Comparison of ENCODE assay signal across 7 cellular contexts in the genomic region with DNA sequence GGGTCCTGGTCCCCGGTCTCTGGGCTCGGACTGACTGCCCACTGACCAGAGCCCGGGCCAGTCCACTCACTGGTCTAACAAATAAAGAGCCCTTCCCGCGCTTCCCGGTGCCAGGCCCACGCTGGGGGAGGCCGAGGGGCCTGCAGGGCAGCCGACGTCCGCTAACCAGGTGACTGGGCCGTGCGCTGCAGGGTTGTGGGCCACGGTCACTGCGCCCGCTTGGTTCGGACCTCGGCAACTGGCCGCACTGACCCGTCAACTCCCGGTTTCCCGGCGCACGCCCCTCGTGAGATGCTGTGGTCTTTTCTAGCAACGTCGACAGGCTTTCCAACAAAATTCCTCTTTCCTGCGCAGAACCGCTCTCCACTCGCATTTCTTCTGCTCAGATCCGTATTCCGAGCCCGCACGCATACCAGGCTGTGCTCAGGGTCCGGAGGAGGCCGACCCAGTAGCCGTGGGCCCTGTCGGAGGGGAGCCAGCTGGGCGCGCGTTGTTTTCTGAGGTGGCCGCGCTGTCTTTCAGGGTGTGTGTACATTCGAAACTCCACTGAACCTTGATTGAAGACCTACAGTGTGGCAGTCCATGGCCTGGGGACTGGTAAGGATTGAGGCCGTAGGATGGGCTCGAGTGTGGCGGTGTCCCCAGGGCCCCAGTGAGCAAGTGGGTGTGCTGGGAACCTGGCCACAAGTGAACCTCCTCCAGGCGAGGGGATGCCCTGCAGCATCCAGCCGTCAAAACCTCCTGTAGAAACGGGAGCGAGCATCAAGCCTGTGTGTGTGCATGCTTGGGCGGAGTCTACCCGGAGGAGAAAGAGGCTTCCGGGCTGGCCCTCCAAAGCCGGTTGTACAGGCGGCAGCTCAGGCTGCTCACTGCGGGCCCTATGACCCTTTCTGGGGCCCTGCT. TPM values are rescaled to one million over a fixed set of nuclear protein-coding genes. Genes with fewer than 3 reads are reported as not detected.
A peak's percentile ranks its signal among the peaks of the same experiment; 100 is the strongest.
DNase-seq lines count a peak whose midpoint lies in the region; ATAC-seq and TF ChIP-seq lines count a peak whose summit lies in the region.

No MANE protein-coding gene starts in this region.

- peaks cover 16 to 19% of the 10 kb centered on the region in 2 donors for H3K4me1 ChIP-seq in breast epithelium
- peaks cover 32% of the 10 kb centered on the region for H3K4me1 ChIP-seq in thymus (ENCODE audit: control insufficient read depth, insufficient read depth, low read length)

- peak; percentile 59 for DNase-seq in NCI-H510A (lab: John Stamatoyannopoulos, UW)
- DNase-seq in breast epithelium (ENCODE audit: low spot score in 2 of 2): no peak
- DNase-seq in kidney tubule cell (ENCODE audit: low spot score): peak; percentile 27
- no peak for DNase-seq in NCI-H146 treated with DMSO at 0.1 percent for 48 hours (lab: John Stamatoyannopoulos, UW; ENCODE audit: unreplicated experiment)

- intact Hi-C loops in breast epithelium (cut with DNase I; ENCODE audit: low total_unique reads): loop anchor here (10.0 kb wide), 2 partner anchors 60 to 170 kb away; a partner anchor contains a TSS

- H3K27me3 ChIP-seq in breast epithelium: no peaks in the 10 kb centered on the region
- no peaks in the 10 kb centered on the region for H3K27me3 ChIP-seq in thymus (ENCODE audit: control insufficient read depth, insufficient read depth)

- 90% methylated on average over 57 of the region's 57 CpGs for WGBS in thymus

- H3K4me3 ChIP-seq in GM08714 (ENCODE audit: low read length) (peak overlapping the region; percentile 59; the same call in 1 of the 2 replicates), breast epithelium (peak overlapping the region; percentile 53 to 97 (median 70)), thymus (ENCODE audit: low read length) (peak overlapping the region; percentile 65)

- TF ChIP-seq POLR2A in breast epithelium (IDR thresholded peaks at IDR 0.05): no peak

- ATAC-seq in HG03432 (IDR thresholded peaks at IDR 0.05; ENCODE audit: unreplicated experiment): no peak

- H3K9me3 ChIP-seq in breast epithelium (no peaks in the 10 kb centered on the region), thymus (ENCODE audit: control insufficient read depth) (peaks cover 1% of the 10 kb centered on the region)

- TF ChIP-seq CTCF in breast epithelium (IDR thresholded peaks at IDR 0.05): no peak

- H3K27ac ChIP-seq in breast epithelium: peak overlapping the region; percentile 73 to 94
- H3K27ac ChIP-seq in thymus (ENCODE audit: low read depth): no peak overlapping the region

- H3K36me3 ChIP-seq in breast epithelium: no peaks in the 10 kb centered on the region
- no peaks in the 10 kb centered on the region for H3K36me3 ChIP-seq in thymus (ENCODE audit: control insufficient read depth, insufficient read depth)

RNA-seq across cellular contexts. Expression of a gene that starts 0.9 kb away (rescaled TPM):
- total RNA-seq in breast epithelium: 10 to 100 TPM; 26.5 to 35.7 (median 28.6) TPM
- polyA plus RNA-seq in thymus: 11.2 TPM

RNA-seq across cellular contexts. Expression of a gene that starts 1.9 kb away (rescaled TPM):
- 10 to 100 TPM in 1 of 3 donors, 1 to 10 TPM in 2; 1.3 to 14.1 (median 1.8) TPM for total RNA-seq in breast epithelium
- polyA plus RNA-seq in thymus: 30.3 TPM

RNA-seq across cellular contexts. Expression of a gene that starts 39.4 kb away (rescaled TPM):
- total RNA-seq in breast epithelium: 100 to 1,000 TPM in 1 of 3 donors, 10 to 100 TPM in 2; 47.7 to 149 (median 55.4) TPM
- 315 TPM for polyA plus RNA-seq in thymus

Comparison
In these comparisons a context has a peak if more than half of its experiments do, and no peak if none do; other contexts are left out.
1. DNase-seq: peak in NCI-H510A (single experiment) and kidney tubule cell (single experiment); none in breast epithelium (0 of 2) and NCI-H146 treated with DMSO at 0.1 percent for 48 hours (single experiment).
2. Peak in every context shown above with its lines, with median percentiles within 50 percentile points of each other: H3K4me3 ChIP-seq.